16 cellular contexts compared by ENCODE assay signal in genomic region chr3:15052335-15053242, GRCh38. TPM values are rescaled to one million over a fixed set of nuclear protein-coding genes. Genes with fewer than 3 reads are reported as not detected.
DNase-seq lines count a peak whose midpoint lies in the region; ATAC-seq and TF ChIP-seq lines count a peak whose summit lies in the region.
"Had no signal": no experiment of that assay in that cellular context is flagged by ENCODE, and none has a peak within 500 bp of the region (broad histone marks: within the 10 kb centered on the region; RNA-seq: fewer than 3 reads in every experiment).

No MANE protein-coding gene starts in this region.

- H3K9me3 ChIP-seq in adipocyte (ENCODE audit: control insufficient read depth, low read length) = no peaks in the 10 kb centered on the region
- no peaks in the 10 kb centered on the region for H3K9me3 ChIP-seq in neural progenitor cell (ENCODE audit: low read depth)
- H3K9me3 ChIP-seq: Caco-2, HAP-1 had no signal

- H3K36me3 Mint-ChIP-seq in neural progenitor cell = peaks cover 33% of the 10 kb centered on the region

- H3K4me2 ChIP-seq in neural progenitor cell = peak overlapping the region; percentile 41

- H3K9ac ChIP-seq in adipocyte (ENCODE audit: low read length) (peak overlapping the region; percentile 20), neural progenitor cell (no peak overlapping the region)

- H3K9me3 Mint-ChIP-seq in neural progenitor cell = no peaks in the 10 kb centered on the region
- H3K9me3 Mint-ChIP-seq: T-helper 2 cell treated with Interferon-gamma antibody and Interleukin-4, amounts not matched to agents 5 μg/mL and 100 μg/mL, for 36 hours had no signal

- ATAC-seq in HG02970 (IDR thresholded peaks at IDR 0.05; ENCODE audit: low FRiP score, unreplicated experiment) (no peak), HG02981 (IDR thresholded peaks at IDR 0.05; ENCODE audit: unreplicated experiment) (no peak)

- no peak overlapping the region for H2AFZ ChIP-seq in neural progenitor cell (replicated peaks)

- peaks cover 42% of the 10 kb centered on the region for H4K20me1 ChIP-seq in neural progenitor cell (ENCODE audit: low read depth)

- in situ Hi-C loops in GM13977 (cut with MboI; ENCODE audit: low pct_unique_long_range_greater_than_20kb, low sequenced_read_pairs, unreplicated experiment) = no loop called here

- H3K4me3 ChIP-seq in adipocyte (ENCODE audit: low read length) = no peak overlapping the region
- no peak overlapping the region for H3K4me3 ChIP-seq in neural progenitor cell
- H3K4me3 ChIP-seq: HAP-1 had no signal

- TF ChIP-seq CTCF in neural progenitor cell (IDR thresholded peaks at IDR 0.05) = no peak
- TF ChIP-seq CTCF in GM13977 (IDR thresholded peaks at IDR 0.05; ENCODE audit: extremely low read depth, insufficient read depth, missing control alignments) = no peak

- no peak overlapping the region for H3K27ac Mint-ChIP-seq in neural progenitor cell
- H3K27ac Mint-ChIP-seq: T-helper 2 cell treated with Interferon-gamma antibody and Interleukin-4, amounts not matched to agents 5 μg/mL and 100 μg/mL, for 36 hours had no signal

- H3K4me3 Mint-ChIP-seq in neural progenitor cell = no peak overlapping the region
- H3K4me3 Mint-ChIP-seq: T-helper 2 cell treated with Interferon-gamma antibody and Interleukin-4, amounts not matched to agents 5 μg/mL and 100 μg/mL, for 36 hours had no signal

- peaks cover 24% of the 10 kb centered on the region for H3F3A ChIP-seq in neural progenitor cell (ENCODE audit: low read depth)

- H3K27me3 ChIP-seq in adipocyte (replicated peaks; ENCODE audit: control insufficient read depth, insufficient read depth, low read length) (no peaks in the 10 kb centered on the region), neural progenitor cell (no peaks in the 10 kb centered on the region)

- H3K36me3 ChIP-seq in adipocyte (ENCODE audit: control insufficient read depth, insufficient read depth, low read length, severe bottlenecking) (peaks cover 71% of the 10 kb centered on the region), neural progenitor cell (peaks cover 8% of the 10 kb centered on the region)

- no peaks in the 10 kb centered on the region for H3K4me1 Mint-ChIP-seq in neural progenitor cell

- H3K27me3 Mint-ChIP-seq in neural progenitor cell (ENCODE audit: insufficient read depth, low read depth) = peaks cover 2% of the 10 kb centered on the region

- peak overlapping the region; percentile 61 for H3K27ac ChIP-seq in neural progenitor cell

- H3K4me1 ChIP-seq in adipocyte (ENCODE audit: control insufficient read depth, insufficient read depth, low read length) = no peaks in the 10 kb centered on the region
- peaks cover 17% of the 10 kb centered on the region for H3K4me1 ChIP-seq in neural progenitor cell
- H3K4me1 ChIP-seq: Caco-2, HAP-1 had no signal

- peak; percentile 99 for DNase-seq in CMK (ENCODE audit: low read depth)
- peak; percentile 13 to 92 (median 76) for DNase-seq in HUDEP-2 (lab: John Stamatoyannopoulos, UW; ENCODE audit: unreplicated experiment in 76 of 76)
- no peak for DNase-seq in adipocyte (ENCODE audit: low read depth)
- peak; percentile 58 for DNase-seq in neural progenitor cell (ENCODE audit: low spot score)
- DNase-seq in GM13977 (ENCODE audit: low spot score) = no peak
- DNase-seq in NCI-H82 treated with DMSO at 0.1 percent for 48 hours (lab: John Stamatoyannopoulos, UW; ENCODE audit: unreplicated experiment) = no peak
- DNase-seq: central memory CD4-positive, alpha-beta T cell; KBM-7; left colon; NCI-H1436; RPMI8226 had no signal

- peaks cover 24% of the 10 kb centered on the region for H3K79me2 ChIP-seq in neural progenitor cell (ENCODE audit: low read depth)

RNA-seq across cellular contexts. Expression of gene MRPS25, which starts 12.5 kb away (rescaled TPM):
- 24.3 and 28.9 TPM in 2 replicates for total RNA-seq in neural progenitor cell (ENCODE audit: low replicate concordance)

RNA-seq across cellular contexts. Expression of gene RBSN, which starts 46.4 kb away (rescaled TPM):
- 29.8 and 35.4 TPM in 2 replicates for total RNA-seq in neural progenitor cell (ENCODE audit: low replicate concordance)

Comparison
In these comparisons a context has a peak if more than half of its experiments do, and no peak if none do; other contexts are left out.
1. DNase-seq: peak in CMK (single experiment), HUDEP-2 (76 of 76) and neural progenitor cell (single experiment); none in adipocyte (single experiment), GM13977 (single experiment) and NCI-H82 treated with DMSO at 0.1 percent for 48 hours (single experiment).